In genomic region chr16:67017451-67017750, GRCh38 we compare ENCODE assay signal across 10 cellular contexts. TPM values are rescaled to one million over a fixed set of nuclear protein-coding genes. Genes with fewer than 3 reads are reported as not detected.
A peak's percentile ranks its signal among the peaks of the same experiment; 100 is the strongest.
DNase-seq lines count a peak whose midpoint lies in the region; ATAC-seq and TF ChIP-seq lines count a peak whose summit lies in the region.
"Had no signal": no experiment of that assay in that cellular context is flagged by ENCODE, and none has a peak within 500 bp of the region (broad histone marks: within the 10 kb centered on the region; RNA-seq: fewer than 3 reads in every experiment).

No MANE protein-coding gene starts in this region.

- H3K27ac ChIP-seq in mammary epithelial cell (ENCODE audit: insufficient read depth, low read depth, low read length) = no peak overlapping the region
- H3K27ac ChIP-seq: SJCRH30 had no signal

- H3K4me3 Mint-ChIP-seq in MCF 10A (ENCODE audit: unreplicated experiment) (no peak overlapping the region), neural crest cell (peak overlapping the region; percentile 47), type B pancreatic cell (peak overlapping the region; percentile 49)
- H3K4me3 Mint-ChIP-seq in activated CD8-positive, alpha-beta T cell treated with anti-CD3 and anti-CD28 coated beads, Interleukin-2, amount 10 ng/mL, durations not matched to agents 7 days and 5 days = no peak overlapping the region
- H3K4me3 Mint-ChIP-seq: HFFc6 had no signal

- dilution Hi-C loops in mammary epithelial cell (cut with HindIII; ENCODE audit: low sequenced_read_pairs) = loop anchor here (5.0 kb wide), 2 partner anchors 40 to 70 kb away; no protein-coding TSS in a partner anchor

- no peak overlapping the region for H3K9ac ChIP-seq in mammary epithelial cell (ENCODE audit: insufficient read depth, low read length)

- intact Hi-C loops in mammary epithelial cell (cut with micrococcal nuclease) = loop anchor here (1.0 to 2.0 kb wide), 3 partner anchors 63 to 181 kb away; no protein-coding TSS in a partner anchor
- intact Hi-C loops in MCF 10A (cut with micrococcal nuclease) = loop anchor here (10.0 kb wide), 1 partner anchor 63 kb away; no protein-coding TSS in a partner anchor

- no peak for TF ChIP-seq CTCF in mammary epithelial cell (conservative IDR thresholded peaks at IDR 0.05 in 1 of 2, IDR thresholded peaks at IDR 0.05 in 1 of 2; ENCODE audit: extremely low read depth in 1 of 2, insufficient read depth in 1 of 2, low read depth in 1 of 2, low read length in 2 of 2)
- no peak for TF ChIP-seq CTCF in MCF 10A (IDR thresholded peaks at IDR 0.05; ENCODE audit: unreplicated experiment)
- no peak for TF ChIP-seq CTCF in neural crest cell (conservative IDR thresholded peaks at IDR 0.05)
- TF ChIP-seq CTCF in type B pancreatic cell (conservative IDR thresholded peaks at IDR 0.05) = no peak

- in situ Hi-C loops in mammary epithelial cell (cut with MboI; ENCODE audit: low sequenced_read_pairs in 2 of 2) = no loop called here

- H3K36me3 ChIP-seq in mammary epithelial cell (ENCODE audit: insufficient read depth, low read length) = no peaks in the 10 kb centered on the region
- H3K36me3 ChIP-seq: SJCRH30 had no signal

- POLR2A ChIA-PET in MCF 10A (lab: Yijun Ruan, JAX) = interaction anchor here (0.6 to 1.7 kb wide), 5 partner anchors 10 to 151 kb away, joined by 3 to 7 read pairs (median 4); partner anchors contain the start of gene CBFB
- POLR2A ChIA-PET in activated CD8-positive, alpha-beta T cell treated with anti-CD3 and anti-CD28 coated beads, Interleukin-2, amount 10 ng/mL, durations not matched to agents 7 days and 5 days (lab: Charles Lee) = interaction anchor here (0.9 to 3.8 kb wide), 9 partner anchors 11 to 175 kb away, joined by 3 to 18 read pairs (median 4); partner anchors contain the start of genes B3GNT9, CBFB, FBXL8 and TRADD

- H4K20me1 ChIP-seq in mammary epithelial cell (ENCODE audit: insufficient read depth, low read length) = no peaks in the 10 kb centered on the region

- no peaks in the 10 kb centered on the region for H3K27me3 Mint-ChIP-seq in MCF 10A (ENCODE audit: insufficient read depth, unreplicated experiment)
- no peaks in the 10 kb centered on the region for H3K27me3 Mint-ChIP-seq in activated CD8-positive, alpha-beta T cell treated with anti-CD3 and anti-CD28 coated beads, Interleukin-2, amount 10 ng/mL, durations not matched to agents 7 days and 5 days (ENCODE audit: low read depth)
- peaks cover 33% of the 10 kb centered on the region for H3K27me3 Mint-ChIP-seq in neural crest cell (ENCODE audit: low read depth)
- peaks cover 19% of the 10 kb centered on the region for H3K27me3 Mint-ChIP-seq in type B pancreatic cell

- H3K36me3 Mint-ChIP-seq in MCF 10A (ENCODE audit: insufficient read depth, unreplicated experiment) (no peaks in the 10 kb centered on the region), neural crest cell (ENCODE audit: low read depth) (no peaks in the 10 kb centered on the region), type B pancreatic cell (no peaks in the 10 kb centered on the region)
- H3K36me3 Mint-ChIP-seq in activated CD8-positive, alpha-beta T cell treated with anti-CD3 and anti-CD28 coated beads, Interleukin-2, amount 10 ng/mL, durations not matched to agents 7 days and 5 days (ENCODE audit: low read depth) = peaks cover under 1% of the 10 kb centered on the region

- CTCF ChIA-PET in mammary epithelial cell (lab: Charles Lee; ENCODE audit: low non-redundant PET) = interaction anchor here (0.6 to 1.0 kb wide), 3 partner anchors 138 to 168 kb away, joined by 3 to 21 read pairs (median 9); partner anchors contain the start of gene MATCAP1
- CTCF ChIA-PET in MCF 10A (lab: Yijun Ruan, JAX) = interaction anchor here (1.0 to 2.7 kb wide), 17 partner anchors 10 to 267 kb away, joined by 3 to 34 read pairs (median 4); partner anchors contain the start of genes CBFB and ELMO3
- CTCF ChIA-PET in activated CD8-positive, alpha-beta T cell treated with anti-CD3 and anti-CD28 coated beads, Interleukin-2, amount 10 ng/mL, durations not matched to agents 7 days and 5 days (lab: Charles Lee) = interaction anchor here (0.8 to 8.1 kb wide), 48 partner anchors 8 to 173 kb away, joined by 3 to 149 read pairs (median 8); partner anchors contain the start of genes B3GNT9, CBFB, CES3 and EXOC3L1

- 79% methylated on average over 4 of the region's 4 CpGs for WGBS in mammary epithelial cell (ENCODE audit: low coverage, missing lambda C conversion rate)

- H3K79me2 ChIP-seq in mammary epithelial cell (ENCODE audit: insufficient read depth, low read length) = no peaks in the 10 kb centered on the region

- no peak overlapping the region for H3K4me2 ChIP-seq in mammary epithelial cell (ENCODE audit: insufficient read depth, low read depth, low read length)

- H3K9me3 ChIP-seq in mammary epithelial cell (replicated peaks; ENCODE audit: insufficient read depth, low read length) = no peaks in the 10 kb centered on the region
- H3K9me3 ChIP-seq: SJCRH30 had no signal

- no peaks in the 10 kb centered on the region for H3K27me3 ChIP-seq in mammary epithelial cell (ENCODE audit: insufficient read depth, low read length)
- H3K27me3 ChIP-seq: SJCRH30 had no signal

- DNase-seq in mammary epithelial cell (no peak), MCF 10A (ENCODE audit: unreplicated experiment) (no peak), neural crest cell (ENCODE audit: low read depth, low spot score) (no peak), type B pancreatic cell (ENCODE audit: extremely low spot score, unreplicated experiment) (no peak), LoVo (ENCODE audit: low spot score) (no peak), GM03348 (ENCODE audit: low spot score) (no peak)
- no peak for DNase-seq in activated CD8-positive, alpha-beta T cell treated with anti-CD3 and anti-CD28 coated beads, Interleukin-2, amount 10 ng/mL, durations not matched to agents 7 days and 5 days

- no peak overlapping the region for H3K27ac Mint-ChIP-seq in MCF 10A (ENCODE audit: low read depth, unreplicated experiment)
- peak overlapping the region; percentile 54 for H3K27ac Mint-ChIP-seq in activated CD8-positive, alpha-beta T cell treated with anti-CD3 and anti-CD28 coated beads, Interleukin-2, amount 10 ng/mL, durations not matched to agents 7 days and 5 days
- H3K27ac Mint-ChIP-seq in neural crest cell (ENCODE audit: unreplicated experiment) = no peak overlapping the region
- H3K27ac Mint-ChIP-seq in type B pancreatic cell = peak overlapping the region; percentile 64
- H3K27ac Mint-ChIP-seq: HFFc6 had no signal

- BruUV-seq in mammary epithelial cell (replicated peaks; lab: Mats Ljungman, UMichigan) (no TSS peak), MCF 10A (replicated peaks; lab: Mats Ljungman, UMichigan) (no TSS peak)

- peaks cover 22% of the 10 kb centered on the region for H3K4me1 ChIP-seq in mammary epithelial cell (ENCODE audit: insufficient read depth, low read length)

- peak overlapping the region; percentile 79 for H2AFZ ChIP-seq in mammary epithelial cell (ENCODE audit: low read depth, low read length)

- no peak overlapping the region for H3K4me3 ChIP-seq in mammary epithelial cell (replicated peaks in 1 of 3; ENCODE audit: insufficient read depth in 1 of 3, low read depth in 2 of 3, low read length in 3 of 3)
- H3K4me3 ChIP-seq: SJCRH30 had no signal

- no peaks in the 10 kb centered on the region for H3K9me3 Mint-ChIP-seq in MCF 10A (ENCODE audit: unreplicated experiment)
- H3K9me3 Mint-ChIP-seq in activated CD8-positive, alpha-beta T cell treated with anti-CD3 and anti-CD28 coated beads, Interleukin-2, amount 10 ng/mL, durations not matched to agents 7 days and 5 days (ENCODE audit: insufficient read depth) = no peaks in the 10 kb centered on the region
- H3K9me3 Mint-ChIP-seq in neural crest cell = no peaks in the 10 kb centered on the region
- H3K9me3 Mint-ChIP-seq in type B pancreatic cell = no peaks in the 10 kb centered on the region
- H3K9me3 Mint-ChIP-seq: HFFc6 had no signal

- no peak for ATAC-seq in activated CD8-positive, alpha-beta T cell treated with anti-CD3 and anti-CD28 coated beads, Interleukin-2, amount 10 ng/mL, durations not matched to agents 7 days and 5 days
- ATAC-seq in GM21786 (IDR thresholded peaks at IDR 0.05; ENCODE audit: unreplicated experiment) = no peak

- H3K4me1 Mint-ChIP-seq in MCF 10A (ENCODE audit: insufficient read depth, unreplicated experiment) = no peaks in the 10 kb centered on the region
- H3K4me1 Mint-ChIP-seq in activated CD8-positive, alpha-beta T cell treated with anti-CD3 and anti-CD28 coated beads, Interleukin-2, amount 10 ng/mL, durations not matched to agents 7 days and 5 days (ENCODE audit: low read depth) = peaks cover 42% of the 10 kb centered on the region
- peaks cover 6% of the 10 kb centered on the region for H3K4me1 Mint-ChIP-seq in neural crest cell
- H3K4me1 Mint-ChIP-seq in type B pancreatic cell (ENCODE audit: unreplicated experiment) = peaks cover 23% of the 10 kb centered on the region

RNA-seq across cellular contexts. Expression of gene CBFB, which starts 11.5 kb away (rescaled TPM):
- total RNA-seq in mammary epithelial cell (10 to 100 TPM; 80.4 to 81.3 TPM), MCF 10A (2022) (87.1 and 105 TPM in 2 replicates), neural crest cell (106 TPM in 2 replicates), type B pancreatic cell (ENCODE audit: low replicate concordance) (48.8 and 77.1 TPM in 2 replicates)
- polyA plus RNA-seq in mammary epithelial cell = 36.9 TPM
- 17.5 TPM for polyA minus RNA-seq in mammary epithelial cell
- total RNA-seq in activated CD8-positive, alpha-beta T cell treated with anti-CD3 and anti-CD28 coated beads, Interleukin-2, amount 10 ng/mL, durations not matched to agents 7 days and 5 days = 100 to 1,000 TPM; 235 to 241 TPM

RNA-seq across cellular contexts. Expression of gene CES4A, which starts 29.0 kb away (rescaled TPM):
- total RNA-seq in mammary epithelial cell (1 to 10 TPM; 2.7 to 3.6 TPM), MCF 10A (2022) (5.1 and 6.6 TPM in 2 replicates), neural crest cell (1.8 TPM in 2 replicates), type B pancreatic cell (ENCODE audit: low replicate concordance) (11.5 and 13.9 TPM in 2 replicates)
- polyA plus RNA-seq in mammary epithelial cell = 4.8 TPM
- polyA minus RNA-seq in mammary epithelial cell = 2.3 TPM
- 10 to 100 TPM; 10.5 to 12.0 TPM for total RNA-seq in activated CD8-positive, alpha-beta T cell treated with anti-CD3 and anti-CD28 coated beads, Interleukin-2, amount 10 ng/mL, durations not matched to agents 7 days and 5 days
- total RNA-seq: SJCRH30 had no signal

RNA-seq across cellular contexts. Expression of gene CES3, which starts 56.3 kb away (rescaled TPM):
- total RNA-seq in mammary epithelial cell (1 to 10 TPM; 1.3 to 3.5 TPM), MCF 10A (2022) (0.52 and 0.65 TPM in 2 replicates), neural crest cell (2.4 and 3.2 TPM in 2 replicates), type B pancreatic cell (ENCODE audit: low replicate concordance) (0.48 and 1.1 TPM in 2 replicates)
- polyA plus RNA-seq in mammary epithelial cell = 2.0 TPM
- polyA minus RNA-seq in mammary epithelial cell = 2.6 TPM
- 1 to 10 TPM; 2.4 to 4.3 TPM for total RNA-seq in activated CD8-positive, alpha-beta T cell treated with anti-CD3 and anti-CD28 coated beads, Interleukin-2, amount 10 ng/mL, durations not matched to agents 7 days and 5 days

Comparison
In these comparisons a context has a peak if more than half of its experiments do, and no peak if none do; other contexts are left out.
1. H3K27ac Mint-ChIP-seq: peak in activated CD8-positive, alpha-beta T cell treated with anti-CD3 and anti-CD28 coated beads, Interleukin-2, amount 10 ng/mL, durations not matched to agents 7 days and 5 days (single experiment) and type B pancreatic cell (single experiment); none in MCF 10A (single experiment) and neural crest cell (single experiment).
2. H3K4me3 Mint-ChIP-seq: peak in neural crest cell (single experiment) and type B pancreatic cell (single experiment); none in MCF 10A (single experiment) and activated CD8-positive, alpha-beta T cell treated with anti-CD3 and anti-CD28 coated beads, Interleukin-2, amount 10 ng/mL, durations not matched to agents 7 days and 5 days (single experiment).